Comparison of ENCODE assay signal across 1 cellular context in genomic region chr22:30921108-30921507, GRCh38.
TF ChIP-seq lines count a peak whose summit lies in the region.

No MANE protein-coding gene starts in this region.

TF ChIP-seq in SK-N-SH treated with all-trans-retinoic acid at 6 μM for 48 hours, 23 proteins besides CTCF, POLR2A, EP300 and RAD21 (continued from another document):
- TF ChIP-seq TSHZ2 (CRISPR knock-in tag; IDR thresholded peaks at IDR 0.05): no peak
